Comparison of ENCODE assay signal across 1 cellular context in genomic region chr15:101203029-101203428, GRCh38.
TF ChIP-seq lines count a peak whose summit lies in the region.

No MANE protein-coding gene starts in this region.

TF ChIP-seq in GM12878, 131 proteins besides CTCF, POLR2A, EP300 and RAD21 (continued from another document):
- TF ChIP-seq CBFB (IDR thresholded peaks at IDR 0.05; ENCODE audit: low read depth) (peak; percentile 67; the same call in 1 of the 2 replicates), JUND (IDR thresholded peaks at IDR 0.05; ENCODE audit: low read depth, low read length) (no peak), REST (IDR thresholded peaks at IDR 0.05; ENCODE audit: low read depth, low read length) (peak; percentile 74), RUNX3 (IDR thresholded peaks at IDR 0.05; ENCODE audit: low read length) (peak; percentile 91), EGR1 (IDR thresholded peaks at IDR 0.05; ENCODE audit: borderline replicate concordance in 1 of 2, low read depth in 2 of 2, low read length in 2 of 2) (peak in 1 of 2 experiments; percentile 63; a peak in 2 of 3 replicates), NFIC (IDR thresholded peaks at IDR 0.05; ENCODE audit: low read depth, low read length) (peak; percentile 17; the same call in 1 of the 2 replicates), MAX (IDR thresholded peaks at IDR 0.05; ENCODE audit: low read depth, low read length) (no peak), EED (IDR thresholded peaks at IDR 0.05; ENCODE audit: low read depth) (no peak), MYB (IDR thresholded peaks at IDR 0.05; ENCODE audit: borderline replicate concordance, low read depth, low read length) (no peak)
